ENCODE assay signal across 16 cellular contexts in the genomic region with DNA sequence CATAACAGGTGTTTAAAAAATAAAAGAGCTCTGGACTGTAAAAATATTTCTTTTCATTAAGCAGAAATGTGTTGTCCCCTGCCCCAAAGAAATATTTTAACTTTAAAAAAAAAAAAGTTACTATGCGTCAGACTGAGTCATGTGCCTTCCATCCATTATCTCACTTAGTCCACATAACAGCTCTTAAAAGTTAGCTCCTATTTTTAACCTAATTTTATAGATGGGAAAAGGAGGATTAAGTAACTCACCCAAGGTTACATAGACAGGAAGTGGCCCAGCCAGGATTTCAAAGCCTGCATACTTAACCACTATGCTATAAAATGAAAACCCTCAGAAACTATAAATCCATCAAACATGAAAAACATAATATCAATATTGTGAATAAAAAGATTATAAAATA.
A peak's percentile ranks its signal among the peaks of the same experiment; 100 is the strongest.
DNase-seq lines count a peak whose midpoint lies in the region; ATAC-seq and TF ChIP-seq lines count a peak whose summit lies in the region.
"Had no signal": no experiment of that assay in that cellular context is flagged by ENCODE, and none has a peak within 500 bp of the region (broad histone marks: within the 10 kb centered on the region; RNA-seq: fewer than 3 reads in every experiment).

No MANE protein-coding gene starts in this region.

- H3K4me3 ChIP-seq in AG10803 (ENCODE audit: low read length) (no peak overlapping the region), IMR-90 (ENCODE audit: insufficient read depth, low read depth, low read length) (no peak overlapping the region), SK-N-MC (no peak overlapping the region)

- CTCF ChIA-PET in IMR-90 (lab: Yijun Ruan, JAX) = interaction anchor here (0.6 kb wide), 1 partner anchor 50 kb away, joined by 5 read pairs; no protein-coding TSS in a partner anchor

- H4K8ac ChIP-seq in IMR-90 (ENCODE audit: low read depth in 2 of 2, low read length in 2 of 2) = no peak overlapping the region

- no peak for TF ChIP-seq POLR2A in IMR-90 (IDR thresholded peaks at IDR 0.05; ENCODE audit: low read depth, low read length)

- TF ChIP-seq CTCF in AG10803 (conservative IDR thresholded peaks at IDR 0.05; ENCODE audit: low read length) (no peak), IMR-90 (conservative IDR thresholded peaks at IDR 0.05; ENCODE audit: low read depth, low read length) (no peak), foreskin keratinocyte (conservative IDR thresholded peaks at IDR 0.05) (no peak)

- H3K14ac ChIP-seq in IMR-90 (replicated peaks; ENCODE audit: low read depth, low read length) = 0 out of 2 replicates have a peak overlapping the region, but pooled peaks have one; percentile 19

- intact Hi-C loops in IMR-90 (cut with micrococcal nuclease) = no loop called here

- no peak overlapping the region for H2BK5ac ChIP-seq in IMR-90 (ENCODE audit: low read depth, low read length, poor library complexity, severe bottlenecking)

- H3K4me2 ChIP-seq in IMR-90 (ENCODE audit: low read depth, low read length) = no peak overlapping the region

- no peak overlapping the region for H4K5ac ChIP-seq in IMR-90 (ENCODE audit: low read depth, low read length)

- H4K20me1 ChIP-seq in IMR-90 (ENCODE audit: insufficient read depth, low read length) = no peaks in the 10 kb centered on the region

- H2AFZ ChIP-seq in IMR-90 (replicated peaks; ENCODE audit: low read length, poor library complexity) = no peak overlapping the region

- H2BK15ac ChIP-seq in IMR-90 (ENCODE audit: low read depth, low read length) = no peak overlapping the region; the same call in 2 of the 3 replicates

- H3K9me3 ChIP-seq in IMR-90 (ENCODE audit: control insufficient read depth, insufficient read depth, low read length) = no peaks in the 10 kb centered on the region
- H3K9me3 ChIP-seq in SK-N-MC (ENCODE audit: low read depth, low read length) = no peaks in the 10 kb centered on the region

- no peak overlapping the region for H2BK120ac ChIP-seq in IMR-90 (ENCODE audit: low read depth, low read length)

- H3K36me3 ChIP-seq in IMR-90 (ENCODE audit: control insufficient read depth, insufficient read depth, low read length) = peaks cover 19% of the 10 kb centered on the region
- H3K36me3 ChIP-seq in SK-N-MC (ENCODE audit: insufficient read depth, low read length) = no peaks in the 10 kb centered on the region
- H3K36me3 ChIP-seq: WERI-Rb-1 had no signal

- no peak overlapping the region for H3K4me3 Mint-ChIP-seq in activated T-cell treated with anti-CD3 and anti-CD28 coated beads, Interleukin-2, amount 50 U/mL, for 4 hours
- H3K4me3 Mint-ChIP-seq: activated naive CD8-positive, alpha-beta T cell; dendritic cell treated with granulocyte-macrophage colony-stimulating factor and Interleukin-4, amounts not matched to agents 40 ng/mL and 50 ng/mL, for 4 days had no signal

- in situ Hi-C loops in IMR-90 (cut with MboI; ENCODE audit: low sequenced_read_pairs) = no loop called here

- H3K23ac ChIP-seq in IMR-90 (ENCODE audit: low read depth, low read length) = no peak overlapping the region

- 0 out of 2 replicates have a peak overlapping the region, but pooled peaks have one; percentile 26 for H2BK20ac ChIP-seq in IMR-90 (ENCODE audit: low read depth, low read length)

- DNase-seq in AG10803 (ENCODE audit: low read depth) (peak; percentile 79), IMR-90 (peak; percentile 80), SK-N-MC (ENCODE audit: low read depth, low spot score) (peak; percentile 14), foreskin keratinocyte (peak; percentile 72 to 83), NCI-H82 treated with DMSO at 0.1 percent for 48 hours (lab: John Stamatoyannopoulos, UW; ENCODE audit: unreplicated experiment) (no peak)
- no peak for DNase-seq in activated T-cell treated with anti-CD3 and anti-CD28 coated beads, Interleukin-2, amount 50 U/mL, for 4 hours
- DNase-seq: DMS79, foreskin melanocyte, NCI-H1417, NCI-H446 treated with DMSO at 0.1 percent for 48 hours, Right ventricle myocardium superior, WERI-Rb-1 had no signal

- H3K9ac ChIP-seq in IMR-90 (ENCODE audit: low read depth, low read length) = no peak overlapping the region
- no peak overlapping the region for H3K9ac ChIP-seq in SK-N-MC (ENCODE audit: insufficient read length)

- no peaks in the 10 kb centered on the region for H3K9me3 Mint-ChIP-seq in activated T-cell treated with anti-CD3 and anti-CD28 coated beads, Interleukin-2, amount 50 U/mL, for 4 hours
- H3K9me3 Mint-ChIP-seq: dendritic cell treated with granulocyte-macrophage colony-stimulating factor and Interleukin-4, amounts not matched to agents 40 ng/mL and 50 ng/mL, for 4 days had no signal

- peaks cover 21% of the 10 kb centered on the region for H3K36me3 Mint-ChIP-seq in activated T-cell treated with anti-CD3 and anti-CD28 coated beads, Interleukin-2, amount 50 U/mL, for 4 hours (ENCODE audit: insufficient read depth)

- no peak overlapping the region for H2AK9ac ChIP-seq in IMR-90 (replicated peaks; ENCODE audit: low read depth, low read length, poor library complexity)

- 0 out of 4 replicates have a peak, but pooled peaks cover 0 to 6% of the 10 kb centered on the region in 2 experiments for H3K79me1 ChIP-seq in IMR-90 (ENCODE audit: low read depth in 1 of 2, low read length in 2 of 2)

- H3K27me3 Mint-ChIP-seq in activated T-cell treated with anti-CD3 and anti-CD28 coated beads, Interleukin-2, amount 50 U/mL, for 4 hours (ENCODE audit: low read depth) = no peaks in the 10 kb centered on the region
- H3K27me3 Mint-ChIP-seq: activated naive CD8-positive, alpha-beta T cell; dendritic cell treated with granulocyte-macrophage colony-stimulating factor and Interleukin-4, amounts not matched to agents 40 ng/mL and 50 ng/mL, for 4 days had no signal

- no peaks in the 10 kb centered on the region for H3K27me3 ChIP-seq in IMR-90 (ENCODE audit: control insufficient read depth, insufficient read depth, low read length)
- no peaks in the 10 kb centered on the region for H3K27me3 ChIP-seq in foreskin keratinocyte

- H3K4me1 ChIP-seq in IMR-90 (ENCODE audit: control insufficient read depth, insufficient read depth, low read length) (no peaks in the 10 kb centered on the region; the same call in 1 of the 2 replicates), foreskin keratinocyte (peaks cover 33% of the 10 kb centered on the region)

- H3K4ac ChIP-seq in IMR-90 (ENCODE audit: low read depth, low read length) = peak overlapping the region; percentile 51; the same call in 1 of the 2 replicates

- H3K27ac ChIP-seq in IMR-90 (ENCODE audit: insufficient read depth, low read length) (no peak overlapping the region), SK-N-MC (no peak overlapping the region), foreskin keratinocyte (peak overlapping the region; percentile 7)
- H3K27ac ChIP-seq: WERI-Rb-1 had no signal

- no TSS peak for BruUV-seq in IMR-90 (replicated peaks; lab: Mats Ljungman, UMichigan)

- dilution Hi-C loops in IMR-90 (cut with HindIII; ENCODE audit: low sequenced_read_pairs, unreplicated experiment) = no loop called here

- no CpG with 5 or more reads among the region's 1 CpG for WGBS in IMR-90 (ENCODE audit: extremely low coverage in 2 of 2, insufficient read length in 1 of 2), 2 experiments

- H3K56ac ChIP-seq in IMR-90 (ENCODE audit: extremely low read depth, insufficient read depth, low read length) = no peak overlapping the region

- TF ChIP-seq RAD21 in IMR-90 (IDR thresholded peaks at IDR 0.05; ENCODE audit: low read length) = no peak

- H3K9me1 ChIP-seq in IMR-90 (ENCODE audit: insufficient read depth, low read length) = 0 out of 2 replicates have a peak, but pooled peaks cover 3% of the 10 kb centered on the region

- H3K18ac ChIP-seq in IMR-90 (ENCODE audit: low read depth, low read length) = no peak overlapping the region

- ATAC-seq in IMR-90 (ENCODE audit: low read depth) (peak; percentile 59), foreskin keratinocyte (peak; percentile 83), HG03196 (IDR thresholded peaks at IDR 0.05; ENCODE audit: unreplicated experiment) (no peak)
- no peak for ATAC-seq in activated CD4-positive, CD25-positive, alpha-beta regulatory T cell treated with anti-CD3 and anti-CD28 coated beads, Interleukin-2, amount 50 U/mL, for 24 hours
- no peak for ATAC-seq in activated T-cell treated with anti-CD3 and anti-CD28 coated beads, Interleukin-2, amount 50 U/mL, for 4 hours

- H2AK5ac ChIP-seq in IMR-90 (ENCODE audit: low read depth, low read length) = no peak overlapping the region

- no peaks in the 10 kb centered on the region for H3K4me1 Mint-ChIP-seq in activated T-cell treated with anti-CD3 and anti-CD28 coated beads, Interleukin-2, amount 50 U/mL, for 4 hours (ENCODE audit: low read depth)

- no peak overlapping the region for H4K91ac ChIP-seq in IMR-90 (ENCODE audit: insufficient read depth, low read depth, low read length)

- POLR2A ChIA-PET in IMR-90 (lab: Charles Lee; ENCODE audit: unreplicated experiment) = no interaction called here

TF ChIP-seq in IMR-90, 13 proteins besides CTCF, POLR2A, EP300 and RAD21:
- peak; percentile 89 for TF ChIP-seq BHLHE40 (IDR thresholded peaks at IDR 0.05; ENCODE audit: low read depth, low read length)
- peak; percentile 50 for TF ChIP-seq FOS (IDR thresholded peaks at IDR 0.05; ENCODE audit: low read depth, low read length)
- TF ChIP-seq, protein P1, sequence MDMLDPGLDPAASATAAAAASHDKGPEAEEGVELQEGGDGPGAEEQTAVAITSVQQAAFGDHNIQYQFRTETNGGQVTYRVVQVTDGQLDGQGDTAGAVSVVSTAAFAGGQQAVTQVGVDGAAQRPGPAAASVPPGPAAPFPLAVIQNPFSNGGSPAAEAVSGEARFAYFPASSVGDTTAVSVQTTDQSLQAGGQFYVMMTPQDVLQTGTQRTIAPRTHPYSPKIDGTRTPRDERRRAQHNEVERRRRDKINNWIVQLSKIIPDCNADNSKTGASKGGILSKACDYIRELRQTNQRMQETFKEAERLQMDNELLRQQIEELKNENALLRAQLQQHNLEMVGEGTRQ (IDR thresholded peaks at IDR 0.05; ENCODE audit: low read depth, low read length) = peak; percentile 50; the same call in 1 of the 2 replicates
- no peak for TF ChIP-seq NFE2L2 (IDR thresholded peaks at IDR 0.05; ENCODE audit: low read depth, low read length)
- peak; percentile 46; the same call in 1 of the 2 replicates for TF ChIP-seq CEBPB (IDR thresholded peaks at IDR 0.05; ENCODE audit: low read depth, low read length)

Comparison
In these comparisons a context has a peak if more than half of its experiments do, and no peak if none do; other contexts are left out.
1. DNase-seq: peak in AG10803 (single experiment), IMR-90 (single experiment), SK-N-MC (single experiment) and foreskin keratinocyte (2 of 2); none in activated T-cell treated with anti-CD3 and anti-CD28 coated beads, Interleukin-2, amount 50 U/mL, for 4 hours (single experiment) and NCI-H82 treated with DMSO at 0.1 percent for 48 hours (single experiment).
2. ATAC-seq: peak in IMR-90 (single experiment) and foreskin keratinocyte (single experiment); none in activated CD4-positive, CD25-positive, alpha-beta regulatory T cell treated with anti-CD3 and anti-CD28 coated beads, Interleukin-2, amount 50 U/mL, for 24 hours (0 of 2), activated T-cell treated with anti-CD3 and anti-CD28 coated beads, Interleukin-2, amount 50 U/mL, for 4 hours (0 of 2) and HG03196 (single experiment).